In the genomic region with DNA sequence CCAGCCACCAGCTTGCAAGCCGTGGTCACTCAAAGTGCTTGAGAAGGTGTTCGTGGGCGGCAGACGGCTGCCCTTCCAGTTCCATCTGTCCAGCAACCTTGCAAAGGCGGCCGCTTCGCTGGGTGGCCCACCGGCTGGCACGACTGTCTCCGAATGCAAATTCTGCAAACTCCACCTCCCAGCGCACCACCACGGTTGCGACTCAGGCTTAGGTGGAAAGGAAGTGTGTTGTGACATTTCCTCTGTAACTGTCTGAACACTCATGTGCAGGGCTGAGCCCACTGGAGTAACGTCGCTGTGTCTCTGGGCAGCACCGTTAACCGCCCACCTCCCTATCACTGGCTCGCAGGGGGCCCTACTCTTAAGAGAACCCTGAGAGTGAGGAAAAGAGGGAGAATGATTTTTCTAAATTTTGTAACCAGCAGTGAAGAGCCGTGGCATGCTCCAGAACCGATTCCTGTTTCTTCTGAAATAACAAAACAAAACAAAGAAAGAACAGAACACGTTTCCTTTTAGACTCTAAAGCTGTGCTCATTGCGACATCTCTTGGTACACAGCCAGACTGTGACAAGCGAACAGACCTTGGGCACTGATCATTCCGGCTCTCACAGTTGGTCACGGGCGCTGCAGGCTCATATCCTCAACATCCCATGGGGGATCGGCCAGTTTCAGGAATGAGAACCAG, we compare ENCODE assay signal across 1 cellular context.
TF ChIP-seq lines count a peak whose summit lies in the region.

Gene P2RY8, minus strand, starts transcription at position 155 of the 685 bp plus-strand sequence. CDS start 70,627 bp downstream, outside the sequence.

TF ChIP-seq in GM12878, 131 proteins besides CTCF, POLR2A, EP300 and RAD21 (continued from another document):
- TF ChIP-seq, protein P1, sequence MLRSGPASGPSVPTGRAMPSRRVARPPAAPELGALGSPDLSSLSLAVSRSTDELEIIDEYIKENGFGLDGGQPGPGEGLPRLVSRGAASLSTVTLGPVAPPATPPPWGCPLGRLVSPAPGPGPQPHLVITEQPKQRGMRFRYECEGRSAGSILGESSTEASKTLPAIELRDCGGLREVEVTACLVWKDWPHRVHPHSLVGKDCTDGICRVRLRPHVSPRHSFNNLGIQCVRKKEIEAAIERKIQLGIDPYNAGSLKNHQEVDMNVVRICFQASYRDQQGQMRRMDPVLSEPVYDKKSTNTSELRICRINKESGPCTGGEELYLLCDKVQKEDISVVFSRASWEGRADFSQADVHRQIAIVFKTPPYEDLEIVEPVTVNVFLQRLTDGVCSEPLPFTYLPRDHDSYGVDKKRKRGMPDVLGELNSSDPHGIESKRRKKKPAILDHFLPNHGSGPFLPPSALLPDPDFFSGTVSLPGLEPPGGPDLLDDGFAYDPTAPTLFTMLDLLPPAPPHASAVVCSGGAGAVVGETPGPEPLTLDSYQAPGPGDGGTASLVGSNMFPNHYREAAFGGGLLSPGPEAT (IDR thresholded peaks at IDR 0.05; ENCODE audit: low read depth) = 0 out of 2 replicates have a peak, but pooled peaks have one; percentile 14
- peak; percentile 51 to 61; a peak in 3 of 4 replicates for TF ChIP-seq BHLHE40 (IDR thresholded peaks at IDR 0.05; ENCODE audit: borderline replicate concordance in 1 of 2, low read depth in 2 of 2, low read length in 1 of 2)
- TF ChIP-seq, protein P2, sequence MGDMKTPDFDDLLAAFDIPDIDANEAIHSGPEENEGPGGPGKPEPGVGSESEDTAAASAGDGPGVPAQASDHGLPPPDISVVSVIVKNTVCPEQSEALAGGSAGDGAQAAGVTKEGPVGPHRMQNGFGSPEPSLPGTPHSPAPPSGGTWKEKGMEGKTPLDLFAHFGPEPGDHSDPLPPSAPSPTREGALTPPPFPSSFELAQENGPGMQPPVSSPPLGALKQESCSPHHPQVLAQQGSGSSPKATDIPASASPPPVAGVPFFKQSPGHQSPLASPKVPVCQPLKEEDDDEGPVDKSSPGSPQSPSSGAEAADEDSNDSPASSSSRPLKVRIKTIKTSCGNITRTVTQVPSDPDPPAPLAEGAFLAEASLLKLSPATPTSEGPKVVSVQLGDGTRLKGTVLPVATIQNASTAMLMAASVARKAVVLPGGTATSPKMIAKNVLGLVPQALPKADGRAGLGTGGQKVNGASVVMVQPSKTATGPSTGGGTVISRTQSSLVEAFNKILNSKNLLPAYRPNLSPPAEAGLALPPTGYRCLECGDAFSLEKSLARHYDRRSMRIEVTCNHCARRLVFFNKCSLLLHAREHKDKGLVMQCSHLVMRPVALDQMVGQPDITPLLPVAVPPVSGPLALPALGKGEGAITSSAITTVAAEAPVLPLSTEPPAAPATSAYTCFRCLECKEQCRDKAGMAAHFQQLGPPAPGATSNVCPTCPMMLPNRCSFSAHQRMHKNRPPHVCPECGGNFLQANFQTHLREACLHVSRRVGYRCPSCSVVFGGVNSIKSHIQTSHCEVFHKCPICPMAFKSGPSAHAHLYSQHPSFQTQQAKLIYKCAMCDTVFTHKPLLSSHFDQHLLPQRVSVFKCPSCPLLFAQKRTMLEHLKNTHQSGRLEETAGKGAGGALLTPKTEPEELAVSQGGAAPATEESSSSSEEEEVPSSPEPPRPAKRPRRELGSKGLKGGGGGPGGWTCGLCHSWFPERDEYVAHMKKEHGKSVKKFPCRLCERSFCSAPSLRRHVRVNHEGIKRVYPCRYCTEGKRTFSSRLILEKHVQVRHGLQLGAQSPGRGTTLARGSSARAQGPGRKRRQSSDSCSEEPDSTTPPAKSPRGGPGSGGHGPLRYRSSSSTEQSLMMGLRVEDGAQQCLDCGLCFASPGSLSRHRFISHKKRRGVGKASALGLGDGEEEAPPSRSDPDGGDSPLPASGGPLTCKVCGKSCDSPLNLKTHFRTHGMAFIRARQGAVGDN (IDR thresholded peaks at IDR 0.05) = peak; percentile 62
- peak; percentile 12 for TF ChIP-seq HDAC6 (IDR thresholded peaks at IDR 0.05; ENCODE audit: unreplicated experiment)
- TF ChIP-seq MTA3 (IDR thresholded peaks at IDR 0.05; ENCODE audit: borderline replicate concordance, low read length) = no peak
- TF ChIP-seq SMAD5 (IDR thresholded peaks at IDR 0.05; ENCODE audit: low read depth) = 0 out of 2 replicates have a peak, but pooled peaks have one; percentile 65
- peak; percentile 45; the same call in 1 of the 2 replicates for TF ChIP-seq CREM (IDR thresholded peaks at IDR 0.05; ENCODE audit: low read depth)
- peak; percentile 42 for TF ChIP-seq GATAD2B (conservative IDR thresholded peaks at IDR 0.05; ENCODE audit: low read depth)
- TF ChIP-seq SPI1 (IDR thresholded peaks at IDR 0.05; ENCODE audit: borderline replicate concordance, insufficient read depth, low read depth, low read length) = peak; percentile 55; the same call in 1 of the 2 replicates
- TF ChIP-seq ZNF24 (IDR thresholded peaks at IDR 0.05) = peak; percentile 34; the same call in 1 of the 2 replicates
- TF ChIP-seq, protein P3, sequence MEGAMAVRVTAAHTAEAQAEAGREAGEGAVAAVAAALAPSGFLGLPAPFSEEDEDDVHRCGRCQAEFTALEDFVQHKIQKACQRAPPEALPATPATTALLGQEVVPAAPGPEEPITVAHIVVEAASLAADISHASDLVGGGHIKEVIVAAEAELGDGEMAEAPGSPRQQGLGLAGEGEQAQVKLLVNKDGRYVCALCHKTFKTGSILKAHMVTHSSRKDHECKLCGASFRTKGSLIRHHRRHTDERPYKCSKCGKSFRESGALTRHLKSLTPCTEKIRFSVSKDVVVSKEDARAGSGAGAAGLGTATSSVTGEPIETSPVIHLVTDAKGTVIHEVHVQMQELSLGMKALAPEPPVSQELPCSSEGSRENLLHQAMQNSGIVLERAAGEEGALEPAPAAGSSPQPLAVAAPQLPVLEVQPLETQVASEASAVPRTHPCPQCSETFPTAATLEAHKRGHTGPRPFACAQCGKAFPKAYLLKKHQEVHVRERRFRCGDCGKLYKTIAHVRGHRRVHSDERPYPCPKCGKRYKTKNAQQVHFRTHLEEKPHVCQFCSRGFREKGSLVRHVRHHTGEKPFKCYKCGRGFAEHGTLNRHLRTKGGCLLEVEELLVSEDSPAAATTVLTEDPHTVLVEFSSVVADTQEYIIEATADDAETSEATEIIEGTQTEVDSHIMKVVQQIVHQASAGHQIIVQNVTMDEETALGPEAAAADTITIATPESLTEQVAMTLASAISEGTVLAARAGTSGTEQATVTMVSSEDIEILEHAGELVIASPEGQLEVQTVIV (IDR thresholded peaks at IDR 0.05; ENCODE audit: borderline replicate concordance, partially characterized antibody) = no peak
- peak in 1 of 2 experiments; percentile 18; a peak in 1 of 3 replicates for TF ChIP-seq EGR1 (IDR thresholded peaks at IDR 0.05; ENCODE audit: borderline replicate concordance in 1 of 2, low read depth in 2 of 2, low read length in 2 of 2)
- TF ChIP-seq CHD1 (IDR thresholded peaks at IDR 0.05; ENCODE audit: low read depth, low read length) = no peak
- TF ChIP-seq POU2F2 (IDR thresholded peaks at IDR 0.05; ENCODE audit: borderline replicate concordance, low read depth, low read length) = peak; percentile 85; the same call in 2 of the 3 replicates
- TF ChIP-seq PAX5 (IDR thresholded peaks at IDR 0.05; ENCODE audit: borderline replicate concordance, low read depth, low read length) = peak; percentile 3; the same call in 1 of the 2 replicates
- peak; percentile 85; the same call in 1 of the 2 replicates for TF ChIP-seq LARP7 (IDR thresholded peaks at IDR 0.05)
- TF ChIP-seq RCOR1 (conservative IDR thresholded peaks at IDR 0.05; ENCODE audit: low read depth, low read length) = no peak
- TF ChIP-seq MYB (IDR thresholded peaks at IDR 0.05; ENCODE audit: borderline replicate concordance, low read depth, low read length) = peak; percentile 49; the same call in 1 of the 2 replicates
- peak; percentile 72 for TF ChIP-seq TAF1 (IDR thresholded peaks at IDR 0.05; ENCODE audit: borderline replicate concordance, low read depth, low read length)
- TF ChIP-seq, protein P4, sequence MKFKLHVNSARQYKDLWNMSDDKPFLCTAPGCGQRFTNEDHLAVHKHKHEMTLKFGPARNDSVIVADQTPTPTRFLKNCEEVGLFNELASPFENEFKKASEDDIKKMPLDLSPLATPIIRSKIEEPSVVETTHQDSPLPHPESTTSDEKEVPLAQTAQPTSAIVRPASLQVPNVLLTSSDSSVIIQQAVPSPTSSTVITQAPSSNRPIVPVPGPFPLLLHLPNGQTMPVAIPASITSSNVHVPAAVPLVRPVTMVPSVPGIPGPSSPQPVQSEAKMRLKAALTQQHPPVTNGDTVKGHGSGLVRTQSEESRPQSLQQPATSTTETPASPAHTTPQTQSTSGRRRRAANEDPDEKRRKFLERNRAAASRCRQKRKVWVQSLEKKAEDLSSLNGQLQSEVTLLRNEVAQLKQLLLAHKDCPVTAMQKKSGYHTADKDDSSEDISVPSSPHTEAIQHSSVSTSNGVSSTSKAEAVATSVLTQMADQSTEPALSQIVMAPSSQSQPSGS (IDR thresholded peaks at IDR 0.05; ENCODE audit: low read length) = no peak
- peak in 1 of 2 experiments; percentile 71; a peak in 1 of 4 replicates for TF ChIP-seq ETV6 (conservative IDR thresholded peaks at IDR 0.05 in 1 of 2, IDR thresholded peaks at IDR 0.05 in 1 of 2; ENCODE audit: borderline replicate concordance in 1 of 2, low read depth in 1 of 2)
- TF ChIP-seq SUZ12 (IDR thresholded peaks at IDR 0.05; ENCODE audit: unreplicated experiment) = no peak
- TF ChIP-seq TCF12 (IDR thresholded peaks at IDR 0.05; ENCODE audit: low read depth, low read length) = 0 out of 2 replicates have a peak, but pooled peaks have one; percentile 16
- no peak for TF ChIP-seq PAX8 (IDR thresholded peaks at IDR 0.05)
- no peak for TF ChIP-seq CBX5 (IDR thresholded peaks at IDR 0.05; ENCODE audit: low read depth)
- TF ChIP-seq POLR2AphosphoS2 (IDR thresholded peaks at IDR 0.05; ENCODE audit: low read depth, low read length) = peak; percentile 67
- TF ChIP-seq, protein P5, sequence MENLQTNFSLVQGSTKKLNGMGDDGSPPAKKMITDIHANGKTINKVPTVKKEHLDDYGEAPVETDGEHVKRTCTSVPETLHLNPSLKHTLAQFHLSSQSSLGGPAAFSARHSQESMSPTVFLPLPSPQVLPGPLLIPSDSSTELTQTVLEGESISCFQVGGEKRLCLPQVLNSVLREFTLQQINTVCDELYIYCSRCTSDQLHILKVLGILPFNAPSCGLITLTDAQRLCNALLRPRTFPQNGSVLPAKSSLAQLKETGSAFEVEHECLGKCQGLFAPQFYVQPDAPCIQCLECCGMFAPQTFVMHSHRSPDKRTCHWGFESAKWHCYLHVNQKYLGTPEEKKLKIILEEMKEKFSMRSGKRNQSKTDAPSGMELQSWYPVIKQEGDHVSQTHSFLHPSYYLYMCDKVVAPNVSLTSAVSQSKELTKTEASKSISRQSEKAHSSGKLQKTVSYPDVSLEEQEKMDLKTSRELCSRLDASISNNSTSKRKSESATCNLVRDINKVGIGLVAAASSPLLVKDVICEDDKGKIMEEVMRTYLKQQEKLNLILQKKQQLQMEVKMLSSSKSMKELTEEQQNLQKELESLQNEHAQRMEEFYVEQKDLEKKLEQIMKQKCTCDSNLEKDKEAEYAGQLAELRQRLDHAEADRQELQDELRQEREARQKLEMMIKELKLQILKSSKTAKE (IDR thresholded peaks at IDR 0.05; ENCODE audit: low read depth, poor library complexity, severe bottlenecking) = peak; percentile 55
- TF ChIP-seq MEF2A (IDR thresholded peaks at IDR 0.05; ENCODE audit: insufficient read depth, low read depth, low read length) = no peak
